In genomic region chr5:16934123-16934522, GRCh38 we compare ENCODE assay signal across 8 cellular contexts. TPM values are rescaled to one million over a fixed set of nuclear protein-coding genes. Genes with fewer than 3 reads are reported as not detected.
DNase-seq lines count a peak whose midpoint lies in the region; ATAC-seq, FAIRE-seq and TF ChIP-seq lines count a peak whose summit lies in the region.

No MANE protein-coding gene starts in this region.

- peak; percentile 96 for TF ChIP-seq CTCF in astrocyte (IDR thresholded peaks at IDR 0.05; ENCODE audit: insufficient read depth, low read depth, low read length)

- H3K27me3 Mint-ChIP-seq in astrocyte (ENCODE audit: low read depth, unreplicated experiment) = peaks cover 7% of the 10 kb centered on the region

- no peak for FAIRE-seq in astrocyte (lab: Jason Lieb, UNC)

- H2AFZ ChIP-seq in astrocyte (ENCODE audit: low read depth, low read length) = no peak overlapping the region

- no peaks in the 10 kb centered on the region for H3K36me3 ChIP-seq in astrocyte (ENCODE audit: insufficient read depth, low read length)

- peaks cover 37% of the 10 kb centered on the region for H3K4me1 Mint-ChIP-seq in astrocyte (ENCODE audit: low read depth, unreplicated experiment)

- ATAC-seq in GM18519 (IDR thresholded peaks at IDR 0.05; ENCODE audit: low FRiP score, unreplicated experiment) (peak; percentile 55), HG03095 (IDR thresholded peaks at IDR 0.05; ENCODE audit: unreplicated experiment) (peak; percentile 63)
- ATAC-seq in activated CD4-positive, CD25-positive, alpha-beta regulatory T cell treated with anti-CD3 and anti-CD28 coated beads, Interleukin-2, amount 50 U/mL, for 24 hours = no peak

- H3K4me3 Mint-ChIP-seq in astrocyte (ENCODE audit: unreplicated experiment) = peak overlapping the region; percentile 98

- H3K9ac ChIP-seq in astrocyte (ENCODE audit: low read length) = peak overlapping the region; percentile 97

- no peaks in the 10 kb centered on the region for H3K9me3 ChIP-seq in astrocyte (ENCODE audit: insufficient read depth, low read depth, low read length)

- H3K27me3 ChIP-seq in astrocyte (ENCODE audit: insufficient read depth, low read length) = peaks cover 9% of the 10 kb centered on the region

- H3K27ac Mint-ChIP-seq in astrocyte (ENCODE audit: unreplicated experiment) = peak overlapping the region; percentile 48

- H3K9me3 Mint-ChIP-seq in astrocyte (ENCODE audit: unreplicated experiment) = no peaks in the 10 kb centered on the region

- peaks cover 59% of the 10 kb centered on the region for H4K20me1 ChIP-seq in astrocyte (ENCODE audit: insufficient read depth, low read length)

- H3K4me3 ChIP-seq in astrocyte (ENCODE audit: insufficient read depth, low read depth, low read length) = peak overlapping the region; percentile 96

- DNase-seq in CD1c-positive myeloid dendritic cell (ENCODE audit: extremely low spot score) (peak; percentile 43), NCI-H69 (lab: John Stamatoyannopoulos, UW) (peak; percentile 68), astrocyte (ENCODE audit: low read depth) (no peak), iPS-NIHi11 (ENCODE audit: low spot score) (peak; percentile 75)
- DNase-seq in stimulated activated CD4-positive, alpha-beta T cell treated with anti-CD3 and anti-CD28 coated beads, Interleukin-1b, Interleukin-23, amount 100 ng/mL, for 48 hours = peak; percentile 42

- H3K79me2 ChIP-seq in astrocyte (ENCODE audit: insufficient read depth, low read length) = peaks cover 69% of the 10 kb centered on the region

- peak overlapping the region; percentile 91 for H3K27ac ChIP-seq in astrocyte (ENCODE audit: low read depth, low read length)

- H3K36me3 Mint-ChIP-seq in astrocyte (ENCODE audit: low read depth, unreplicated experiment) = no peaks in the 10 kb centered on the region

- peak overlapping the region; percentile 82 for H3K4me2 ChIP-seq in astrocyte (ENCODE audit: low read length)

- peaks cover 36% of the 10 kb centered on the region for H3K4me1 ChIP-seq in astrocyte (ENCODE audit: insufficient read depth, low read length)

RNA-seq across cellular contexts. Expression of gene MYO10, which starts 2.0 kb away (rescaled TPM):
- 65.7 and 80.2 TPM in 2 replicates for total RNA-seq in astrocyte

Comparison
In these comparisons a context has a peak if more than half of its experiments do, and no peak if none do; other contexts are left out.
1. ATAC-seq: peak in GM18519 (single experiment) and HG03095 (single experiment); none in activated CD4-positive, CD25-positive, alpha-beta regulatory T cell treated with anti-CD3 and anti-CD28 coated beads, Interleukin-2, amount 50 U/mL, for 24 hours (0 of 2).